Comparison of ENCODE assay signal across 1 cellular context in genomic region chr19:43784981-43785808, GRCh38.
TF ChIP-seq lines count a peak whose summit lies in the region.

No MANE protein-coding gene starts in this region.

TF ChIP-seq in K562, 482 proteins besides CTCF, POLR2A, EP300 and RAD21 (continued from another document and continues in another):
- TF ChIP-seq E2F1 (CRISPR knock-in tag; IDR thresholded peaks at IDR 0.05) = 0 out of 2 replicates have a peak, but pooled peaks have one; percentile 52
- TF ChIP-seq HDGF (IDR thresholded peaks at IDR 0.05) = no peak
- peak in 1 of 2 experiments; percentile 66; a peak in 2 of 4 replicates for TF ChIP-seq RCOR1 (IDR thresholded peaks at IDR 0.05; ENCODE audit: borderline replicate concordance in 1 of 2, low read depth in 2 of 2, low read length in 2 of 2)
- 0 out of 2 replicates have a peak, but pooled peaks have one; percentile 9 for TF ChIP-seq KLF13 (tag; IDR thresholded peaks at IDR 0.05; ENCODE audit: borderline replicate concordance, low read depth)
- no peak for TF ChIP-seq ZBED1 (IDR thresholded peaks at IDR 0.05)
- 0 out of 2 replicates have a peak, but pooled peaks have one; percentile 36 for TF ChIP-seq NBN (IDR thresholded peaks at IDR 0.05; ENCODE audit: low read depth)
- TF ChIP-seq XRCC3 (IDR thresholded peaks at IDR 0.05) = no peak
- no peak for TF ChIP-seq FOXK1 (CRISPR knock-in tag; IDR thresholded peaks at IDR 0.05; ENCODE audit: borderline replicate concordance)
- TF ChIP-seq EP400 (IDR thresholded peaks at IDR 0.05) = no peak
- TF ChIP-seq THRAP3 (IDR thresholded peaks at IDR 0.05; ENCODE audit: borderline replicate concordance) = no peak
- no peak for TF ChIP-seq ZNF280B (CRISPR knock-in tag; IDR thresholded peaks at IDR 0.05)
- TF ChIP-seq FOXA3 (CRISPR knock-in tag; conservative IDR thresholded peaks at IDR 0.05 in 1 of 2, IDR thresholded peaks at IDR 0.05 in 1 of 2) = 0 out of 4 replicates have a peak, but pooled peaks of 1 of the 2 experiments have one; percentile 10
- no peak for TF ChIP-seq ZNF384 (IDR thresholded peaks at IDR 0.05; ENCODE audit: low read depth, low read length)
- no peak for TF ChIP-seq ZNF551 (CRISPR knock-in tag; IDR thresholded peaks at IDR 0.05)
- TF ChIP-seq DPF2 (IDR thresholded peaks at IDR 0.05) = no peak
- TF ChIP-seq KLF6 (CRISPR knock-in tag; IDR thresholded peaks at IDR 0.05; ENCODE audit: borderline replicate concordance) = no peak
- no peak for TF ChIP-seq ZNF407 (IDR thresholded peaks at IDR 0.05; ENCODE audit: low read depth)
- TF ChIP-seq ZBTB17 (CRISPR knock-in tag; IDR thresholded peaks at IDR 0.05) = peak; percentile 63
- no peak for TF ChIP-seq PHTF2 (CRISPR knock-in tag; IDR thresholded peaks at IDR 0.05)
- 0 out of 2 replicates have a peak, but pooled peaks have one; percentile 7 for TF ChIP-seq HINFP (tag; conservative IDR thresholded peaks at IDR 0.05; ENCODE audit: low read depth)
- TF ChIP-seq TRIM28 (IDR thresholded peaks at IDR 0.05) = no peak; the same call in 1 of the 2 replicates
- TF ChIP-seq MTA2 (IDR thresholded peaks at IDR 0.05; ENCODE audit: low read depth) = no peak
- no peak for TF ChIP-seq BRD4 (IDR thresholded peaks at IDR 0.05)
- no peak for TF ChIP-seq ZNF609 (CRISPR knock-in tag; IDR thresholded peaks at IDR 0.05; ENCODE audit: borderline replicate concordance)
- no peak for TF ChIP-seq STAT6 (CRISPR knock-in tag; IDR thresholded peaks at IDR 0.05)
- no peak for TF ChIP-seq MCM2 (IDR thresholded peaks at IDR 0.05; ENCODE audit: low read depth)
- TF ChIP-seq YBX1 (IDR thresholded peaks at IDR 0.05) = no peak
- no peak for TF ChIP-seq ZNF184 (CRISPR knock-in tag; IDR thresholded peaks at IDR 0.05)
- TF ChIP-seq HMG20A (CRISPR knock-in tag; conservative IDR thresholded peaks at IDR 0.05) = no peak
